ENCODE assay signal across 8 cellular contexts in the genomic region with DNA sequence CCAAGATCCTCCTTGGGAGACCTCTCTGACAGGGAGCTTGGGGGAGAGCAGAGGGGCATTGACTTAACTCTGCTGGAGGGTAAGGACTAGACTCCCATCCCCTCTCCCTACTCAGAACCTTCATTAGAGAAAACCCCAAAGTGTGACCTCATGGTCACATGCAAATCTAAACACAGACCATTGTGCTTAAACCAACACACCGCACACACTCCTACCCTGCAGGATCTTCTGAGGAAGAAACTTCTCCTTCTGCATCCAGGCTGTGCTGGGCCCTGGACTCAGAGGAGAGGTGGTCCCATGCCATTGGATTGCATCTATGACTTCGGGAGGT. TPM values are rescaled to one million over a fixed set of nuclear protein-coding genes. Genes with fewer than 3 reads are reported as not detected.
A peak's percentile ranks its signal among the peaks of the same experiment; 100 is the strongest.
DNase-seq lines count a peak whose midpoint lies in the region; ATAC-seq and TF ChIP-seq lines count a peak whose summit lies in the region.

No MANE protein-coding gene starts in this region.

- TF ChIP-seq CTCF in Peyer's patch (IDR thresholded peaks at IDR 0.05) (no peak), esophagus muscularis mucosa (IDR thresholded peaks at IDR 0.05) (no peak)

- no peak overlapping the region for H3K4me2 ChIP-seq in skeletal muscle satellite cell (ENCODE audit: low read length)

- intact Hi-C loops in esophagus muscularis mucosa (cut with DNase I): no loop called here

- TF ChIP-seq POLR2A in Peyer's patch (IDR thresholded peaks at IDR 0.05) (no peak), esophagus muscularis mucosa (IDR thresholded peaks at IDR 0.05; ENCODE audit: low read depth) (no peak)

- no peaks in the 10 kb centered on the region for H3K36me3 ChIP-seq in H7 (replicated peaks; ENCODE audit: control insufficient read depth, insufficient read depth, low read length)
- no peaks in the 10 kb centered on the region for H3K36me3 ChIP-seq in Peyer's patch
- no peaks in the 10 kb centered on the region for H3K36me3 ChIP-seq in esophagus muscularis mucosa
- no peaks in the 10 kb centered on the region for H3K36me3 ChIP-seq in skeletal muscle satellite cell (ENCODE audit: insufficient read depth, low read length)

- DNase-seq in H7: peak; percentile 9
- no peak for DNase-seq in Peyer's patch
- DNase-seq in esophagus muscularis mucosa (ENCODE audit: extremely low spot score): no peak
- no peak for DNase-seq in OCI-M2 (lab: John Stamatoyannopoulos, UW; ENCODE audit: unreplicated experiment)
- no peak for DNase-seq in A172 (ENCODE audit: low spot score)

- no peak overlapping the region for H3K4me3 ChIP-seq in H7 (ENCODE audit: insufficient read depth, low read depth, low read length)
- H3K4me3 ChIP-seq in Peyer's patch: peak overlapping the region in 3 of 4 donors; percentile 63 to 82 (median 80)
- H3K4me3 ChIP-seq in esophagus muscularis mucosa: peak overlapping the region in 3 of 4 donors; percentile 64 to 90 (median 66)
- H3K4me3 ChIP-seq in skeletal muscle satellite cell (ENCODE audit: low read length): peak overlapping the region; percentile 81

- H3K4me1 ChIP-seq in Peyer's patch (peaks cover 0 to 15% (median 7%) of the 10 kb centered on the region in 4 donors), esophagus muscularis mucosa (peaks cover 16 to 38% (median 34%) of the 10 kb centered on the region in 4 donors), skeletal muscle satellite cell (ENCODE audit: control insufficient read depth, insufficient read depth, low read length) (peaks cover 12% of the 10 kb centered on the region)

- H3K27me3 ChIP-seq in H7 (ENCODE audit: control insufficient read depth, insufficient read depth, low read length): peaks cover 10% of the 10 kb centered on the region
- no peaks in the 10 kb centered on the region for H3K27me3 ChIP-seq in Peyer's patch
- no peaks in the 10 kb centered on the region for H3K27me3 ChIP-seq in esophagus muscularis mucosa
- peaks cover 6% of the 10 kb centered on the region for H3K27me3 ChIP-seq in skeletal muscle satellite cell (ENCODE audit: control insufficient read depth, insufficient read depth, low read length)

- H3K27ac ChIP-seq in Peyer's patch: peak overlapping the region; percentile 84 to 94 (median 89)
- H3K27ac ChIP-seq in esophagus muscularis mucosa (replicated peaks in 1 of 4): peak overlapping the region; percentile 82 to 92 (median 88)

- no peak for ATAC-seq in activated CD4-positive, CD25-positive, alpha-beta regulatory T cell treated with anti-CD3 and anti-CD28 coated beads, Interleukin-2, amount 50 U/mL, for 24 hours
- no peak for ATAC-seq in GM21515 (IDR thresholded peaks at IDR 0.05; ENCODE audit: unreplicated experiment)

- H3K9me3 ChIP-seq in Peyer's patch (no peaks in the 10 kb centered on the region), esophagus muscularis mucosa (no peaks in the 10 kb centered on the region), skeletal muscle satellite cell (replicated peaks; ENCODE audit: low read length) (no peaks in the 10 kb centered on the region)

- H3K9ac ChIP-seq in skeletal muscle satellite cell (ENCODE audit: low read depth, low read length): no peak overlapping the region

- WGBS in esophagus muscularis mucosa: 83% methylated on average over 2 of the region's 2 CpGs

- no peak for TF ChIP-seq EP300 in esophagus muscularis mucosa (IDR thresholded peaks at IDR 0.05)

RNA-seq across cellular contexts. Expression of a gene that starts 0.8 kb away (rescaled TPM):
- total RNA-seq in H7 (2014; rRNA removed; shearing (Covaris generic)): 5.9 and 11.3 TPM in 2 replicates
- 10 to 100 TPM in 1 of 4 donors, 1 to 10 TPM in 3; 7.0 to 23.1 (median 8.1) TPM for total RNA-seq in Peyer's patch
- total RNA-seq in esophagus muscularis mucosa: 10 to 100 TPM; 11.2 to 19.0 (median 14.6) TPM
- total RNA-seq in skeletal muscle satellite cell (2012; rRNA removed): 2.6 and 3.0 TPM in 2 replicates
- total RNA-seq in A172 (2014; rRNA removed; shearing (Covaris generic)): 5.6 and 10.0 TPM in 2 replicates

RNA-seq across cellular contexts. Expression of a gene that starts 8.4 kb away (rescaled TPM):
- total RNA-seq in H7 (2014; rRNA removed; shearing (Covaris generic)): not detected in 2 replicates
- total RNA-seq in Peyer's patch (not detected), esophagus muscularis mucosa (not detected)
- not detected in 2 replicates for total RNA-seq in skeletal muscle satellite cell (2012; rRNA removed)
- total RNA-seq in A172 (2014; rRNA removed; shearing (Covaris generic)): not detected in 2 replicates

RNA-seq across cellular contexts. Expression of a gene that starts 17.0 kb away (rescaled TPM):
- total RNA-seq in H7 (2014; rRNA removed; shearing (Covaris generic)): not detected in 2 replicates
- total RNA-seq in Peyer's patch (not detected), esophagus muscularis mucosa (not detected)
- not detected in 2 replicates for total RNA-seq in skeletal muscle satellite cell (2012; rRNA removed)
- not detected in 2 replicates for total RNA-seq in A172 (2014; rRNA removed; shearing (Covaris generic))
